Comparison of ENCODE assay signal across 8 cellular contexts in genomic region chr19:3146677-3147100, GRCh38. TPM values are rescaled to one million over a fixed set of nuclear protein-coding genes. Genes with fewer than 3 reads are reported as not detected.
DNase-seq lines count a peak whose midpoint lies in the region; ATAC-seq and TF ChIP-seq lines count a peak whose summit lies in the region.

No MANE protein-coding gene starts in this region.

- TF ChIP-seq EP300 in suprapubic skin (IDR thresholded peaks at IDR 0.05) = no peak

- H3K4me1 ChIP-seq in DND-41 (ENCODE audit: insufficient read depth, low read length) (peaks cover 88% of the 10 kb centered on the region), adipocyte (ENCODE audit: control insufficient read depth, insufficient read depth, low read length) (peaks cover 13% of the 10 kb centered on the region), lung (ENCODE audit: control insufficient read depth in 2 of 2, insufficient read depth in 2 of 2, low read length in 2 of 2) (peaks cover 0 to 8% of the 10 kb centered on the region in 2 donors), suprapubic skin (peaks cover 15% of the 10 kb centered on the region)

- peaks cover 99% of the 10 kb centered on the region for H3K79me2 ChIP-seq in DND-41 (ENCODE audit: insufficient read depth, low read length)

- ATAC-seq in DND-41 (ENCODE audit: insufficient read depth, low read depth) (peak; percentile 59), lung (ENCODE audit: insufficient read depth, low FRiP score) (no peak), HG03520 (IDR thresholded peaks at IDR 0.05; ENCODE audit: unreplicated experiment) (no peak)

- no peak overlapping the region for H2AFZ ChIP-seq in DND-41 (ENCODE audit: low read depth, low read length)

- no peak for TF ChIP-seq POLR2A in suprapubic skin (IDR thresholded peaks at IDR 0.05)

- H3K27ac ChIP-seq in DND-41 (ENCODE audit: low read length) (peak overlapping the region; percentile 75), lung (ENCODE audit: low read depth in 1 of 2, low read length in 1 of 2) (no peak overlapping the region), suprapubic skin (no peak overlapping the region)

- peaks cover 77% of the 10 kb centered on the region for H4K20me1 ChIP-seq in DND-41 (ENCODE audit: insufficient read depth, low read length)

- DNase-seq in DND-41 (peak; percentile 65), T-helper 1 cell (peak; percentile 30 to 66 (median 51)), adipocyte (ENCODE audit: low read depth) (peak; percentile 23), lung (ENCODE audit: low spot score) (peak; percentile 51), suprapubic skin (ENCODE audit: low spot score in 2 of 2) (peak in 1 of 2 donors; percentile 71), DMS153 treated with DMSO at 0.1 percent for 48 hours (lab: John Stamatoyannopoulos, UW; ENCODE audit: unreplicated experiment) (no peak), EL (no peak)

- no peak overlapping the region; a peak in 1 of 4 replicates for H3K4me3 ChIP-seq in DND-41 (ENCODE audit: low read depth in 1 of 2, low read length in 2 of 2)
- no peak overlapping the region for H3K4me3 ChIP-seq in adipocyte (ENCODE audit: low read length)
- no peak overlapping the region for H3K4me3 ChIP-seq in lung
- no peak overlapping the region for H3K4me3 ChIP-seq in suprapubic skin

- H3K36me3 ChIP-seq in DND-41 (ENCODE audit: insufficient read depth, low read length) (peaks cover 90% of the 10 kb centered on the region), adipocyte (ENCODE audit: control insufficient read depth, insufficient read depth, low read length, severe bottlenecking) (no peaks in the 10 kb centered on the region), lung (ENCODE audit: control insufficient read depth in 2 of 2, insufficient read depth in 2 of 2, low read length in 2 of 2) (peaks cover 0 to 16% of the 10 kb centered on the region in 2 donors), suprapubic skin (peaks cover 18% of the 10 kb centered on the region)

- WGBS in lung, 2 donors = 58 to 62% methylated on average over 5 of the region's 5 CpGs
- 64% methylated on average over 5 of the region's 5 CpGs for WGBS in suprapubic skin

- H3K4me2 ChIP-seq in DND-41 (ENCODE audit: insufficient read depth, low read length) = peak overlapping the region; percentile 46

- H3K27me3 ChIP-seq in DND-41 (ENCODE audit: insufficient read depth, low read length, poor library complexity) = no peaks in the 10 kb centered on the region
- peaks cover 5% of the 10 kb centered on the region for H3K27me3 ChIP-seq in adipocyte (replicated peaks; ENCODE audit: control insufficient read depth, insufficient read depth, low read length)
- H3K27me3 ChIP-seq in lung (ENCODE audit: control insufficient read depth, insufficient read depth) = no peaks in the 10 kb centered on the region
- H3K27me3 ChIP-seq in suprapubic skin = no peaks in the 10 kb centered on the region

- H3K9ac ChIP-seq in DND-41 (ENCODE audit: low read depth, low read length) (no peak overlapping the region; the same call in 1 of the 2 replicates), adipocyte (ENCODE audit: low read length) (no peak overlapping the region)

- TF ChIP-seq CTCF in DND-41 (IDR thresholded peaks at IDR 0.05; ENCODE audit: borderline replicate concordance, extremely low read depth, low read length, poor library complexity, severe bottlenecking) (peak; percentile 95), lung (IDR thresholded peaks at IDR 0.05; ENCODE audit: control extremely low read depth, extremely low read depth) (peak; percentile 34), suprapubic skin (IDR thresholded peaks at IDR 0.05) (peak; percentile 39 to 79)

- no peaks in the 10 kb centered on the region for H3K9me3 ChIP-seq in DND-41 (ENCODE audit: insufficient read depth, low read length, severe bottlenecking)
- H3K9me3 ChIP-seq in adipocyte (ENCODE audit: control insufficient read depth, low read length) = no peaks in the 10 kb centered on the region
- peaks cover 0 to 2% of the 10 kb centered on the region in 2 donors for H3K9me3 ChIP-seq in lung (ENCODE audit: control insufficient read depth in 2 of 2, insufficient read depth in 1 of 2, low read length in 1 of 2)
- no peaks in the 10 kb centered on the region for H3K9me3 ChIP-seq in suprapubic skin

RNA-seq across cellular contexts. Expression of gene GNA15, which starts 10.9 kb away (rescaled TPM):
- total RNA-seq in lung = 10 to 100 TPM; 18.6 to 36.0 TPM
- 10 to 100 TPM; 21.5 to 65.4 TPM for polyA plus RNA-seq in lung
- 100 to 1,000 TPM in 1 of 4 donors, 10 to 100 TPM in 3; 29.9 to 117 (median 85.0) TPM for total RNA-seq in suprapubic skin

RNA-seq across cellular contexts. Expression of gene S1PR4, which starts 31.9 kb away (rescaled TPM):
- total RNA-seq in lung (10 to 100 TPM in 1 of 2 donors, 1 to 10 TPM in 1; 7.3 to 18.8 TPM), suprapubic skin (1 to 10 TPM in 3 of 4 donors, under 1 TPM in 1; 0.42 to 2.5 (median 1.9) TPM)
- polyA plus RNA-seq in lung = 10 to 100 TPM; 14.7 to 40.5 TPM

RNA-seq across cellular contexts. Expression of gene NCLN, which starts 39.0 kb away (rescaled TPM):
- total RNA-seq in lung = 100 to 1,000 TPM in 1 of 2 donors, 10 to 100 TPM in 1; 24.8 to 117 TPM
- polyA plus RNA-seq in lung = 10 to 100 TPM; 54.3 to 71.9 TPM
- total RNA-seq in suprapubic skin = 10 to 100 TPM; 31.1 to 66.7 (median 35.0) TPM

RNA-seq across cellular contexts. Expression of gene GNA11, which starts 52.5 kb away (rescaled TPM):
- total RNA-seq in lung = 10 to 100 TPM; 39.4 to 80.9 TPM
- 10 to 100 TPM; 36.8 to 37.1 TPM for polyA plus RNA-seq in lung
- 10 to 100 TPM; 49.9 to 76.2 (median 57.1) TPM for total RNA-seq in suprapubic skin

Comparison
In these comparisons a context has a peak if more than half of its experiments do, and no peak if none do; other contexts are left out.
1. DNase-seq: peak in DND-41 (single experiment), T-helper 1 cell (5 of 5), adipocyte (single experiment) and lung (single experiment); none in DMS153 treated with DMSO at 0.1 percent for 48 hours (single experiment) and EL (single experiment).
2. CTCF ChIP-seq: peak in every context shown above with its lines; median percentile 95 in DND-41; 59 in suprapubic skin; 34 in lung.